28 cellular contexts compared by ENCODE assay signal in genomic region chr17:65867014-65867413, GRCh38.
DNase-seq lines count a peak whose midpoint lies in the region; FAIRE-seq and TF ChIP-seq lines count a peak whose summit lies in the region.
"Had no signal": no experiment of that assay in that cellular context is flagged by ENCODE, and none has a peak within 500 bp of the region (broad histone marks: within the 10 kb centered on the region; RNA-seq: fewer than 3 reads in every experiment).

No MANE protein-coding gene starts in this region.

- H2BK120ac ChIP-seq in trophoblast cell (ENCODE audit: insufficient read depth, low read length, poor library complexity) = no peak overlapping the region

- FAIRE-seq in HTR-8/SVneo (lab: Jason Lieb, UNC) = peak; percentile 74
- peak; percentile 59 for FAIRE-seq in urothelium cell line (lab: Jason Lieb, UNC)
- FAIRE-seq: A549, GM12878, GM12892, GM18507 had no signal

- H3K27me3 ChIP-seq in neural progenitor cell (no peaks in the 10 kb centered on the region), trophoblast cell (ENCODE audit: insufficient read depth, low read length) (no peaks in the 10 kb centered on the region), BE2C (peaks cover 5% of the 10 kb centered on the region; the same call in 1 of the 2 replicates)
- H3K27me3 ChIP-seq: BLaER1 had no signal

- H3K27ac ChIP-seq in neural progenitor cell (no peak overlapping the region), trophoblast cell (ENCODE audit: low read depth, low read length) (no peak overlapping the region)
- H3K27ac ChIP-seq: 22Rv1, A549, BLaER1 had no signal

- H3K36me3 Mint-ChIP-seq in neural progenitor cell = peaks cover 14% of the 10 kb centered on the region
- H3K36me3 Mint-ChIP-seq: CD14-positive monocyte; CD4-positive, alpha-beta memory T cell; CD4-positive, CD25-positive, alpha-beta regulatory T cell; CD8-positive, alpha-beta memory T cell had no signal

- WGBS in trophoblast cell (ENCODE audit: extremely low coverage, insufficient coverage, insufficient read length) = no CpG with 5 or more reads among the region's 6 CpGs

- H3K4me3 ChIP-seq in neural progenitor cell (no peak overlapping the region), trophoblast cell (ENCODE audit: low read depth, low read length) (peak overlapping the region; percentile 1), BE2C (ENCODE audit: low read depth, low read length) (no peak overlapping the region)
- H3K4me3 ChIP-seq: A549, BLaER1, GM12878 had no signal

- H4K20me1 ChIP-seq in neural progenitor cell (ENCODE audit: low read depth) = no peaks in the 10 kb centered on the region
- H4K20me1 ChIP-seq: BLaER1 had no signal

- H2AFZ ChIP-seq in neural progenitor cell (replicated peaks) = no peak overlapping the region
- H2AFZ ChIP-seq in trophoblast cell (ENCODE audit: insufficient read depth, low read length, poor library complexity) = no peak overlapping the region

- no peaks in the 10 kb centered on the region for H3K4me1 ChIP-seq in neural progenitor cell
- H3K4me1 ChIP-seq in trophoblast cell (ENCODE audit: control insufficient read depth in 1 of 2, insufficient read depth in 2 of 2, low read length in 2 of 2) = no peaks in the 10 kb centered on the region
- no peaks in the 10 kb centered on the region for H3K4me1 ChIP-seq in BE2C
- H3K4me1 ChIP-seq: A549, BLaER1 had no signal

- no peaks in the 10 kb centered on the region for H3K79me1 ChIP-seq in trophoblast cell (ENCODE audit: low read length)

- H3K9me3 ChIP-seq in neural progenitor cell (ENCODE audit: low read depth) = no peaks in the 10 kb centered on the region
- peaks cover 14% of the 10 kb centered on the region for H3K9me3 ChIP-seq in trophoblast cell (ENCODE audit: insufficient read depth, low read depth, low read length)
- no peaks in the 10 kb centered on the region for H3K9me3 ChIP-seq in BE2C
- H3K9me3 ChIP-seq: A549 had no signal

- no peaks in the 10 kb centered on the region for H3K79me2 ChIP-seq in neural progenitor cell (ENCODE audit: low read depth)
- no peaks in the 10 kb centered on the region for H3K79me2 ChIP-seq in trophoblast cell (ENCODE audit: control insufficient read depth, insufficient read depth, low read length, poor library complexity)

- H2AK5ac ChIP-seq in trophoblast cell (ENCODE audit: low read length) = no peak overlapping the region

- no peak overlapping the region for H2BK12ac ChIP-seq in trophoblast cell (ENCODE audit: low read length)

- H3K4me2 ChIP-seq in neural progenitor cell (no peak overlapping the region), trophoblast cell (ENCODE audit: low read length) (no peak overlapping the region)
- H3K4me2 ChIP-seq: A549, BLaER1 had no signal

- H4K91ac ChIP-seq in trophoblast cell (ENCODE audit: low read depth, low read length) = no peak overlapping the region

- H2BK5ac ChIP-seq in trophoblast cell (ENCODE audit: low read depth, low read length, poor library complexity) = no peak overlapping the region

- H3K27me3 Mint-ChIP-seq in neural progenitor cell (ENCODE audit: insufficient read depth, low read depth) = peaks cover 3% of the 10 kb centered on the region
- H3K27me3 Mint-ChIP-seq: CD4-positive, alpha-beta memory T cell; CD4-positive, CD25-positive, alpha-beta regulatory T cell had no signal

- DNase-seq in HTR-8/SVneo (ENCODE audit: insufficient read length, low spot score) (no peak), neural progenitor cell (ENCODE audit: low spot score) (no peak), trophoblast cell (no peak), urothelium cell line (ENCODE audit: low spot score) (no peak), BE2C (no peak), NCI-H2196 treated with DMSO at 0.1 percent for 48 hours (lab: John Stamatoyannopoulos, UW; ENCODE audit: unreplicated experiment) (no peak), NCI-H128 (lab: John Stamatoyannopoulos, UW; ENCODE audit: unreplicated experiment) (no peak)
- DNase-seq: AML-193; C1 segment of cervical spinal cord; CD4-positive, alpha-beta memory T cell; CD4-positive, CD25-positive, alpha-beta regulatory T cell; CD8-positive, alpha-beta memory T cell; COR-L47; DMS 273 treated with DMSO at 0.1 percent for 48 hours; DMS153; DMS53; DMS79; DND-41; EL; GDM1 had no signal

- no peak overlapping the region for H3K23ac ChIP-seq in trophoblast cell (ENCODE audit: low read length)

- H3K4me3 Mint-ChIP-seq in neural progenitor cell = no peak overlapping the region
- H3K4me3 Mint-ChIP-seq: B cell; CD14-positive monocyte; CD4-positive, alpha-beta memory T cell; CD4-positive, CD25-positive, alpha-beta regulatory T cell; CD8-positive, alpha-beta memory T cell had no signal

- peaks cover 4% of the 10 kb centered on the region for H3K9me3 Mint-ChIP-seq in neural progenitor cell
- H3K9me3 Mint-ChIP-seq: CD8-positive, alpha-beta memory T cell had no signal

- H3K36me3 ChIP-seq in neural progenitor cell (no peaks in the 10 kb centered on the region), trophoblast cell (ENCODE audit: control insufficient read depth in 1 of 2, insufficient read depth in 2 of 2, low read length in 2 of 2) (no peaks in the 10 kb centered on the region), BE2C (no peaks in the 10 kb centered on the region)

- H4K12ac ChIP-seq in trophoblast cell (ENCODE audit: low read depth, low read length) = peak overlapping the region; percentile 51

- TF ChIP-seq CTCF in neural progenitor cell (IDR thresholded peaks at IDR 0.05) = no peak
- no peak for TF ChIP-seq CTCF in BE2C (IDR thresholded peaks at IDR 0.05; ENCODE audit: low read depth, low read length)

- no peak overlapping the region for H3K4ac ChIP-seq in trophoblast cell (ENCODE audit: low read depth, low read length)

- H3K9ac ChIP-seq in neural progenitor cell (no peak overlapping the region), trophoblast cell (ENCODE audit: low read length) (no peak overlapping the region)
- H3K9ac ChIP-seq: BLaER1 had no signal

- no peaks in the 10 kb centered on the region for H3F3A ChIP-seq in neural progenitor cell (ENCODE audit: low read depth)

- H3K4me1 Mint-ChIP-seq in neural progenitor cell = peaks cover 4% of the 10 kb centered on the region
- H3K4me1 Mint-ChIP-seq: B cell; CD14-positive monocyte; CD4-positive, alpha-beta memory T cell; CD4-positive, CD25-positive, alpha-beta regulatory T cell; CD8-positive, alpha-beta memory T cell had no signal

- peak overlapping the region; percentile 63 for H3K27ac Mint-ChIP-seq in neural progenitor cell
- H3K27ac Mint-ChIP-seq: B cell; CD14-positive monocyte; CD4-positive, alpha-beta memory T cell; CD4-positive, CD25-positive, alpha-beta regulatory T cell; CD8-positive, alpha-beta memory T cell had no signal

- H4K8ac ChIP-seq in trophoblast cell (ENCODE audit: low read depth, low read length) = no peak overlapping the region

- no peak overlapping the region for H3K18ac ChIP-seq in trophoblast cell (ENCODE audit: low read length)

- H3K14ac ChIP-seq in trophoblast cell (ENCODE audit: low read length) = no peak overlapping the region
